Comparison of ENCODE assay signal across 12 cellular contexts in genomic region chr4:53656421-53656981, GRCh38.
DNase-seq lines count a peak whose midpoint lies in the region; ATAC-seq, FAIRE-seq and TF ChIP-seq lines count a peak whose summit lies in the region.
"Had no signal": no experiment of that assay in that cellular context is flagged by ENCODE, and none has a peak within 500 bp of the region (broad histone marks: within the 10 kb centered on the region; RNA-seq: fewer than 3 reads in every experiment).

No MANE protein-coding gene starts in this region.

- peak; percentile 58 for DNase-seq in AG08396 (ENCODE audit: low spot score)
- no peak for DNase-seq in endothelial cell of umbilical vein (ENCODE audit: low read depth, low spot score)
- DNase-seq in RCC 7860 (ENCODE audit: low spot score): no peak
- DNase-seq in NCI-H82 (lab: John Stamatoyannopoulos, UW): no peak
- DNase-seq in stimulated activated CD4-positive, alpha-beta T cell treated with anti-CD3 and anti-CD28 coated beads, Interleukin-2, amount 100 ng/mL, for 24 hours: no peak
- DNase-seq: CD8-positive, alpha-beta memory T cell; erythroblast; naive thymus-derived CD4-positive, alpha-beta T cell had no signal

- H3K9me1 ChIP-seq in endothelial cell of umbilical vein (replicated peaks; ENCODE audit: control insufficient read depth, extremely low read depth, insufficient read depth, low read length): no peaks in the 10 kb centered on the region

- H3K9me3 ChIP-seq in OCI-LY1 (ENCODE audit: low read length) (no peaks in the 10 kb centered on the region), endothelial cell of umbilical vein (replicated peaks; ENCODE audit: control insufficient read depth, insufficient read depth, low read length) (no peaks in the 10 kb centered on the region)

- H3F3A ChIP-seq in OCI-LY1 (ENCODE audit: insufficient read depth, low read length): no peaks in the 10 kb centered on the region

- H3K27me3 Mint-ChIP-seq in nephron (ENCODE audit: low read depth): peaks cover 7% of the 10 kb centered on the region

- H3K9ac ChIP-seq in OCI-LY1 (ENCODE audit: low read length): no peak overlapping the region
- H3K9ac ChIP-seq in endothelial cell of umbilical vein (replicated peaks; ENCODE audit: extremely low read depth, insufficient read depth, low read length): no peak overlapping the region

- FAIRE-seq in endothelial cell of umbilical vein (lab: Jason Lieb, UNC) (no peak), RCC 7860 (lab: Jason Lieb, UNC) (no peak)

- H2AFZ ChIP-seq in OCI-LY1 (ENCODE audit: low read length) (no peak overlapping the region), endothelial cell of umbilical vein (ENCODE audit: low read depth, low read length) (no peak overlapping the region)

- no peak overlapping the region for H3K4me3 Mint-ChIP-seq in nephron
- H3K4me3 Mint-ChIP-seq: CD8-positive, alpha-beta memory T cell; naive thymus-derived CD4-positive, alpha-beta T cell had no signal

- H4K20me1 ChIP-seq in OCI-LY1 (ENCODE audit: insufficient read depth, low read length) (no peaks in the 10 kb centered on the region), endothelial cell of umbilical vein (replicated peaks; ENCODE audit: control insufficient read depth, extremely low read depth, insufficient read depth, low read length) (no peaks in the 10 kb centered on the region)

- H3K4me3 ChIP-seq in OCI-LY1 (ENCODE audit: low read depth, low read length, poor library complexity, severe bottlenecking): no peak overlapping the region
- H3K4me3 ChIP-seq in endothelial cell of umbilical vein (replicated peaks in 1 of 3; ENCODE audit: insufficient read depth in 1 of 3, low read depth in 1 of 3, low read length in 3 of 3): no peak overlapping the region

- H3K27me3 ChIP-seq in OCI-LY1 (ENCODE audit: insufficient read depth, low read length): no peaks in the 10 kb centered on the region
- peaks cover 0 to 6% of the 10 kb centered on the region in 2 experiments for H3K27me3 ChIP-seq in endothelial cell of umbilical vein (ENCODE audit: control insufficient read depth in 2 of 2, insufficient read depth in 2 of 2, low read length in 2 of 2)

- no peaks in the 10 kb centered on the region for H3K9me2 ChIP-seq in OCI-LY1 (ENCODE audit: low read depth, low read length)

- no peak for TF ChIP-seq POLR2A in endothelial cell of umbilical vein (IDR thresholded peaks at IDR 0.05; ENCODE audit: low read depth, low read length)

- peak overlapping the region; percentile 0 to 84 (median 20) for H3K27ac Mint-ChIP-seq in nephron
- H3K27ac Mint-ChIP-seq: activated T-helper 2 cell treated with anti-CD3 and anti-CD28 coated beads, Interferon-gamma antibody, Interleukin-2, Interleukin-4, amounts not matched to agents 10 μg/mL and 5 μg/mL and 100 μg/mL, durations not matched to agents 14 hours and 24 hours and 36 hours; CD8-positive, alpha-beta memory T cell; naive thymus-derived CD4-positive, alpha-beta T cell had no signal

- CTCF ChIA-PET in endothelial cell of umbilical vein (lab: Charles Lee): no interaction called here

- peak; percentile 8; the same call in 1 of the 2 replicates for TF ChIP-seq CTCF in OCI-LY1 (IDR thresholded peaks at IDR 0.05; ENCODE audit: low read length)
- TF ChIP-seq CTCF in endothelial cell of umbilical vein (IDR thresholded peaks at IDR 0.05; ENCODE audit: extremely low read depth in 1 of 2, insufficient read depth in 1 of 2, low read depth in 1 of 2, low read length in 2 of 2): peak; percentile 5 to 7
- TF ChIP-seq CTCF in nephron (IDR thresholded peaks at IDR 0.05; ENCODE audit: unreplicated experiment in 3 of 3): peak in 2 of 3 experiments; percentile 15 to 28

- H3K4me1 ChIP-seq in OCI-LY1 (ENCODE audit: insufficient read depth, low read length, severe bottlenecking) (no peaks in the 10 kb centered on the region), endothelial cell of umbilical vein (ENCODE audit: control insufficient read depth, extremely low read depth, insufficient read depth, low read length) (no peaks in the 10 kb centered on the region)

- no TSS peak for BruUV-seq in endothelial cell of umbilical vein (replicated peaks; lab: Mats Ljungman, UMichigan)

- H3K79me2 ChIP-seq in OCI-LY1 (ENCODE audit: insufficient read depth, low read length): no peaks in the 10 kb centered on the region
- H3K79me2 ChIP-seq in endothelial cell of umbilical vein (ENCODE audit: control insufficient read depth, insufficient read depth, low read length): no peaks in the 10 kb centered on the region

- POLR2A ChIA-PET in endothelial cell of umbilical vein (lab: Charles Lee): no interaction called here

- intact Hi-C loops in endothelial cell of umbilical vein (cut with micrococcal nuclease): no loop called here

- H3K27ac ChIP-seq in OCI-LY1 (ENCODE audit: low read depth, low read length, poor library complexity, severe bottlenecking) (no peak overlapping the region), endothelial cell of umbilical vein (ENCODE audit: insufficient read depth, low read depth, low read length) (no peak overlapping the region)

- no peaks in the 10 kb centered on the region for H3K9me3 Mint-ChIP-seq in nephron
- H3K9me3 Mint-ChIP-seq: activated T-helper 2 cell treated with anti-CD3 and anti-CD28 coated beads, Interferon-gamma antibody, Interleukin-2, Interleukin-4, amounts not matched to agents 10 μg/mL and 5 μg/mL and 100 μg/mL, durations not matched to agents 14 hours and 24 hours and 36 hours had no signal

- ATAC-seq in HG03378 (IDR thresholded peaks at IDR 0.05; ENCODE audit: unreplicated experiment): no peak
- ATAC-seq: naive thymus-derived CD4-positive, alpha-beta T cell had no signal

- no peak overlapping the region for H3K4me2 ChIP-seq in OCI-LY1 (ENCODE audit: low read length)
- H3K4me2 ChIP-seq in endothelial cell of umbilical vein (ENCODE audit: insufficient read depth, low read length): no peak overlapping the region

- H3K4me1 Mint-ChIP-seq in nephron: peaks cover 36% of the 10 kb centered on the region
- H3K4me1 Mint-ChIP-seq: CD8-positive, alpha-beta memory T cell; naive thymus-derived CD4-positive, alpha-beta T cell had no signal

- no peaks in the 10 kb centered on the region for H3K36me3 ChIP-seq in OCI-LY1 (ENCODE audit: insufficient read depth, low read length)
- H3K36me3 ChIP-seq in endothelial cell of umbilical vein (ENCODE audit: control insufficient read depth in 2 of 2, extremely low read depth in 1 of 2, insufficient read depth in 2 of 2, low read length in 2 of 2): no peaks in the 10 kb centered on the region

- dilution Hi-C loops in endothelial cell of umbilical vein (cut with MboI; ENCODE audit: extremely low pct_ligation_motif_present, low sequenced_read_pairs): no loop called here

- no peaks in the 10 kb centered on the region for H3K36me3 Mint-ChIP-seq in nephron (ENCODE audit: low read depth)
- H3K36me3 Mint-ChIP-seq: CD8-positive, alpha-beta memory T cell; naive thymus-derived CD4-positive, alpha-beta T cell had no signal

TF ChIP-seq in endothelial cell of umbilical vein, 7 proteins besides CTCF, POLR2A, EP300 and RAD21:
- TF ChIP-seq MYC (IDR thresholded peaks at IDR 0.05; ENCODE audit: low read depth, low read length) (no peak), GATA2 (IDR thresholded peaks at IDR 0.05; ENCODE audit: insufficient read depth, insufficient read length, low read depth, low read length) (no peak), EZH2 (IDR thresholded peaks at IDR 0.05; ENCODE audit: borderline replicate concordance, low read depth, low read length, severe bottlenecking) (no peak), FOS (IDR thresholded peaks at IDR 0.05; ENCODE audit: borderline replicate concordance, insufficient read depth, low read length) (no peak), JUN (IDR thresholded peaks at IDR 0.05; ENCODE audit: borderline replicate concordance, insufficient read depth, insufficient read length, low read depth) (no peak), MAX (IDR thresholded peaks at IDR 0.05; ENCODE audit: insufficient read depth, insufficient read length) (no peak), POLR2AphosphoS5 (IDR thresholded peaks at IDR 0.05; ENCODE audit: insufficient read depth, low read depth, low read length) (no peak)
TF ChIP-seq in endothelial cell of umbilical vein: peak in this region for 0.
